Comparison of ENCODE assay signal across 19 cellular contexts in genomic region chr17:49835472-49835871, GRCh38. TPM values are rescaled to one million over a fixed set of nuclear protein-coding genes. Genes with fewer than 3 reads are reported as not detected.
DNase-seq lines count a peak whose midpoint lies in the region; ATAC-seq and TF ChIP-seq lines count a peak whose summit lies in the region.
"Had no signal": no experiment of that assay in that cellular context is flagged by ENCODE, and none has a peak within 500 bp of the region (broad histone marks: within the 10 kb centered on the region; RNA-seq: fewer than 3 reads in every experiment).

No MANE protein-coding gene starts in this region.

- TF ChIP-seq CTCF in 22Rv1 (IDR thresholded peaks at IDR 0.05), result no peak
- TF ChIP-seq CTCF in Calu3 (IDR thresholded peaks at IDR 0.05; ENCODE audit: unreplicated experiment), result no peak
- no peak for TF ChIP-seq CTCF in brain (conservative IDR thresholded peaks at IDR 0.05)

- no peak for ATAC-seq in naive thymus-derived CD8-positive, alpha-beta T cell

- H3K4me1 Mint-ChIP-seq in Calu3 (ENCODE audit: low read depth, unreplicated experiment) (peaks cover 40% of the 10 kb centered on the region), brain (no peaks in the 10 kb centered on the region)
- H3K4me1 Mint-ChIP-seq in naive thymus-derived CD8-positive, alpha-beta T cell, result peaks cover 0 to 17% (median 11%) of the 10 kb centered on the region in 4 donors

- CTCF ChIA-PET in Calu3 (lab: Charles Lee), result interaction anchor here (0.6 kb wide), 1 partner anchor 983 kb away, joined by 3 read pairs; no protein-coding TSS in a partner anchor

- peaks cover 52% of the 10 kb centered on the region for H3K36me3 Mint-ChIP-seq in Calu3 (ENCODE audit: insufficient read depth, unreplicated experiment)
- H3K36me3 Mint-ChIP-seq in brain, result peaks cover 16% of the 10 kb centered on the region
- H3K36me3 Mint-ChIP-seq in naive thymus-derived CD8-positive, alpha-beta T cell, result peaks cover 0 to 54% (median 11%) of the 10 kb centered on the region in 3 donors

- no peak for DNase-seq in Calu3
- DNase-seq in naive thymus-derived CD8-positive, alpha-beta T cell, result no peak
- DNase-seq in caudate nucleus (lab: John Stamatoyannopoulos, UW), result no peak
- no peak for DNase-seq in activated CD4-positive, alpha-beta T cell treated with anti-CD3 and anti-CD28 coated beads for 48 hours
- DNase-seq in occipital lobe (lab: John Stamatoyannopoulos, UW), result no peak
- no peak for DNase-seq in AG08396 (ENCODE audit: low spot score)
- DNase-seq: AML-193; DMS 273 treated with DMSO at 0.1 percent for 48 hours; immature natural killer cell; NCI-H1930; NCI-H510A treated with DMSO at 0.1 percent for 48 hours; OCI-M1; stimulated activated naive CD4-positive, alpha-beta T cell treated with Interleukin-2 at 50 U/mL for 16 hours had no signal

- peak overlapping the region; percentile 65 for H3K27ac ChIP-seq in 22Rv1
- no peak overlapping the region for H3K27ac ChIP-seq in caudate nucleus (ENCODE audit: low read depth, low read length)
- H3K27ac ChIP-seq: neutrophil had no signal

- no TSS peak for BruUV-seq in Calu3 (replicated peaks; lab: Mats Ljungman, UMichigan)

- POLR2A ChIA-PET in naive thymus-derived CD8-positive, alpha-beta T cell (lab: Charles Lee), result interaction anchor here (1.7 kb wide), 1 partner anchor 13 kb away, joined by 3 read pairs; no protein-coding TSS in a partner anchor

- intact Hi-C loops in Calu3 (cut with micrococcal nuclease; ENCODE audit: unreplicated experiment), result no loop called here

- H3K9me3 Mint-ChIP-seq in Calu3 (ENCODE audit: low read depth, unreplicated experiment) (no peaks in the 10 kb centered on the region), brain (no peaks in the 10 kb centered on the region)
- no peaks in the 10 kb centered on the region for H3K9me3 Mint-ChIP-seq in naive thymus-derived CD8-positive, alpha-beta T cell
- H3K9me3 Mint-ChIP-seq: immature natural killer cell had no signal

- peak overlapping the region; percentile 69 for H3K4me3 Mint-ChIP-seq in Calu3 (ENCODE audit: low read depth, unreplicated experiment)
- H3K4me3 Mint-ChIP-seq in brain, result no peak overlapping the region
- no peak overlapping the region for H3K4me3 Mint-ChIP-seq in naive thymus-derived CD8-positive, alpha-beta T cell
- H3K4me3 Mint-ChIP-seq: immature natural killer cell had no signal

- H3K27me3 Mint-ChIP-seq in Calu3 (ENCODE audit: unreplicated experiment), result no peaks in the 10 kb centered on the region
- H3K27me3 Mint-ChIP-seq in brain, result no peaks in the 10 kb centered on the region
- H3K27me3 Mint-ChIP-seq in naive thymus-derived CD8-positive, alpha-beta T cell, result no peaks in the 10 kb centered on the region

- H3K27ac Mint-ChIP-seq in Calu3 (ENCODE audit: unreplicated experiment) (peak overlapping the region; percentile 89), brain (peak overlapping the region in 3 of 5 experiments; percentile 20 to 22 (median 21))
- peak overlapping the region in 7 of 10 donors; percentile 9 to 70 (median 60) for H3K27ac Mint-ChIP-seq in naive thymus-derived CD8-positive, alpha-beta T cell

RNA-seq across cellular contexts. Expression of gene TAC4, which starts 12.4 kb away (rescaled TPM):
- total RNA-seq in Calu3 (2022) (not detected in 2 replicates), occipital lobe (not detected)
- not detected for polyA plus RNA-seq in brain (ENCODE audit: insufficient read depth, low read depth, low replicate concordance)
- total RNA-seq in naive thymus-derived CD8-positive, alpha-beta T cell, result not detected
- polyA plus RNA-seq in naive thymus-derived CD8-positive, alpha-beta T cell, result not detected
- total RNA-seq: bronchial epithelial cell, glomerular endothelial cell, smooth muscle cell had no signal
- polyA plus RNA-seq: immature natural killer cell, smooth muscle cell had no signal

RNA-seq across cellular contexts. Expression of gene KAT7, which starts 47.0 kb away (rescaled TPM):
- total RNA-seq in Calu3 (2022) (90.6 and 96.7 TPM in 2 replicates), occipital lobe (49.0 TPM)
- polyA plus RNA-seq in brain (ENCODE audit: insufficient read depth, low read depth, low replicate concordance), result 85.3 TPM
- 100 to 1,000 TPM; 120 TPM for total RNA-seq in naive thymus-derived CD8-positive, alpha-beta T cell
- polyA plus RNA-seq in naive thymus-derived CD8-positive, alpha-beta T cell, result 10 to 100 TPM; 34.4 to 51.1 (median 39.2) TPM

Comparison
In these comparisons a context has a peak if more than half of its experiments do, and no peak if none do; other contexts are left out.
1. H3K27ac Mint-ChIP-seq: peak in every context shown above with its lines; median percentile 89 in Calu3; 60 in naive thymus-derived CD8-positive, alpha-beta T cell; 21 in brain.